In genomic region chr18:3329871-3330270, GRCh38 we compare ENCODE assay signal across 19 cellular contexts.
DNase-seq lines count a peak whose midpoint lies in the region; ATAC-seq and TF ChIP-seq lines count a peak whose summit lies in the region.
"Had no signal": no experiment of that assay in that cellular context is flagged by ENCODE, and none has a peak within 500 bp of the region (broad histone marks: within the 10 kb centered on the region; RNA-seq: fewer than 3 reads in every experiment).

No MANE protein-coding gene starts in this region.

- CTCF ChIA-PET in mammary epithelial cell (lab: Charles Lee; ENCODE audit: low non-redundant PET): no interaction called here

- no peak for ATAC-seq in HG02623 (IDR thresholded peaks at IDR 0.05; ENCODE audit: unreplicated experiment)
- ATAC-seq: HepG2, K562, Right ventricle myocardium inferior had no signal

- H3K79me2 ChIP-seq in mammary epithelial cell (ENCODE audit: insufficient read depth, low read length): no peaks in the 10 kb centered on the region

- H3K9me3 ChIP-seq in mammary epithelial cell (replicated peaks; ENCODE audit: insufficient read depth, low read length) (no peaks in the 10 kb centered on the region), breast epithelium (no peaks in the 10 kb centered on the region)
- H3K9me3 ChIP-seq: BLaER1 treated with 17β-estradiol and CSF1 and Interleukin-3, amounts not matched to agents 10 nM and 100 nM; MG63 had no signal

- in situ Hi-C loops in mammary epithelial cell (cut with MboI; ENCODE audit: low sequenced_read_pairs in 2 of 2): no loop called here

- no peak overlapping the region for H3K4me2 ChIP-seq in mammary epithelial cell (ENCODE audit: insufficient read depth, low read depth, low read length)
- H3K4me2 ChIP-seq: BLaER1 treated with 17β-estradiol and CSF1 and Interleukin-3, amounts not matched to agents 10 nM and 100 nM had no signal

- no peak overlapping the region for H3K9ac ChIP-seq in mammary epithelial cell (ENCODE audit: insufficient read depth, low read length)
- H3K9ac ChIP-seq: BLaER1 treated with 17β-estradiol and CSF1 and Interleukin-3, amounts not matched to agents 10 nM and 100 nM had no signal

- H3K27ac ChIP-seq in mammary epithelial cell (ENCODE audit: insufficient read depth, low read depth, low read length) (peak overlapping the region; percentile 11), breast epithelium (no peak overlapping the region)
- H3K27ac ChIP-seq: BLaER1 treated with 17β-estradiol and CSF1 and Interleukin-3, amounts not matched to agents 10 nM and 100 nM had no signal

- H3K27ac Mint-ChIP-seq in osteocyte (ENCODE audit: unreplicated experiment): no peak overlapping the region
- H3K27ac Mint-ChIP-seq: HFFc6 had no signal

- no peaks in the 10 kb centered on the region for H3K9me3 Mint-ChIP-seq in osteocyte (ENCODE audit: unreplicated experiment)
- H3K9me3 Mint-ChIP-seq: CD8-positive, alpha-beta memory T cell; HFFc6 had no signal

- peak overlapping the region; percentile 69 for H2AFZ ChIP-seq in mammary epithelial cell (ENCODE audit: low read depth, low read length)

- no peak for TF ChIP-seq POLR2A in breast epithelium (IDR thresholded peaks at IDR 0.05)

- no peaks in the 10 kb centered on the region for H3K27me3 Mint-ChIP-seq in osteocyte (ENCODE audit: unreplicated experiment)

- H3K4me3 ChIP-seq in mammary epithelial cell (replicated peaks in 1 of 3; ENCODE audit: insufficient read depth in 1 of 3, low read depth in 2 of 3, low read length in 3 of 3) (no peak overlapping the region), breast epithelium (no peak overlapping the region)
- H3K4me3 ChIP-seq: BLaER1 treated with 17β-estradiol and CSF1 and Interleukin-3, amounts not matched to agents 10 nM and 100 nM; K562; MG63 had no signal

- no peak overlapping the region for H3K4me3 Mint-ChIP-seq in osteocyte (ENCODE audit: unreplicated experiment)
- H3K4me3 Mint-ChIP-seq: CD8-positive, alpha-beta memory T cell; HFFc6 had no signal

- TF ChIP-seq CTCF in mammary epithelial cell (conservative IDR thresholded peaks at IDR 0.05 in 1 of 2, IDR thresholded peaks at IDR 0.05 in 1 of 2; ENCODE audit: extremely low read depth in 1 of 2, insufficient read depth in 1 of 2, low read depth in 1 of 2, low read length in 2 of 2): no peak
- no peak for TF ChIP-seq CTCF in breast epithelium (IDR thresholded peaks at IDR 0.05)
- TF ChIP-seq CTCF in osteocyte (IDR thresholded peaks at IDR 0.05): no peak

- H3K27me3 ChIP-seq in mammary epithelial cell (ENCODE audit: insufficient read depth, low read length): no peaks in the 10 kb centered on the region
- no peaks in the 10 kb centered on the region for H3K27me3 ChIP-seq in breast epithelium
- H3K27me3 ChIP-seq: BLaER1 treated with 17β-estradiol and CSF1 and Interleukin-3, amounts not matched to agents 10 nM and 100 nM; MG63 had no signal

- no peaks in the 10 kb centered on the region for H3K36me3 Mint-ChIP-seq in osteocyte (ENCODE audit: unreplicated experiment)

- no peaks in the 10 kb centered on the region for H4K20me1 ChIP-seq in mammary epithelial cell (ENCODE audit: insufficient read depth, low read length)
- H4K20me1 ChIP-seq: BLaER1 treated with 17β-estradiol and CSF1 and Interleukin-3, amounts not matched to agents 10 nM and 100 nM had no signal

- no peak for DNase-seq in mammary epithelial cell
- no peak for DNase-seq in breast epithelium (ENCODE audit: low spot score in 2 of 2)
- DNase-seq in NCI-H226: peak; percentile 49
- peak; percentile 84 for DNase-seq in islet precursor cell
- no peak for DNase-seq in osteocyte (ENCODE audit: extremely low spot score, unreplicated experiment)
- DNase-seq in SIG-M5 (lab: John Stamatoyannopoulos, UW): no peak
- no peak for DNase-seq in mucosa of gallbladder (ENCODE audit: low spot score)
- DNase-seq: CD8-positive, alpha-beta memory T cell; GF-D8; HFFc6; MG63; NCI-H1417; NCI-H187; NK-92 treated with Interleukin-12 subunit alpha and Interleukin-12 subunit beta, amount 100 ng/mL, for 24 hours had no signal

- intact Hi-C loops in mammary epithelial cell (cut with micrococcal nuclease): loop anchor here (10.0 kb wide), 1 partner anchor 65 kb away; the partner anchor contains the start of gene MYL12B
- intact Hi-C loops in breast epithelium (cut with DNase I; ENCODE audit: low total_unique reads): no loop called here

- H3K4me1 ChIP-seq in mammary epithelial cell (ENCODE audit: insufficient read depth, low read length): peaks cover 18% of the 10 kb centered on the region
- no peaks in the 10 kb centered on the region for H3K4me1 ChIP-seq in breast epithelium
- H3K4me1 ChIP-seq: BLaER1 treated with 17β-estradiol and CSF1 and Interleukin-3, amounts not matched to agents 10 nM and 100 nM had no signal

- no peaks in the 10 kb centered on the region for H3K4me1 Mint-ChIP-seq in osteocyte (ENCODE audit: unreplicated experiment)
- H3K4me1 Mint-ChIP-seq: CD8-positive, alpha-beta memory T cell had no signal

- BruUV-seq in mammary epithelial cell (replicated peaks; lab: Mats Ljungman, UMichigan): TSS peak; percentile 53

- H3K36me3 ChIP-seq in mammary epithelial cell (ENCODE audit: insufficient read depth, low read length): no peaks in the 10 kb centered on the region
- H3K36me3 ChIP-seq in breast epithelium: no peaks in the 10 kb centered on the region
- H3K36me3 ChIP-seq: BLaER1 treated with 17β-estradiol and CSF1 and Interleukin-3, amounts not matched to agents 10 nM and 100 nM; MG63 had no signal

- dilution Hi-C loops in mammary epithelial cell (cut with HindIII; ENCODE audit: low sequenced_read_pairs): no loop called here

Comparison
In these comparisons a context has a peak if more than half of its experiments do, and no peak if none do; other contexts are left out.
1. DNase-seq: peak in NCI-H226 (single experiment) and islet precursor cell (single experiment); none in mammary epithelial cell (single experiment), breast epithelium (0 of 2), osteocyte (single experiment), SIG-M5 (single experiment) and mucosa of gallbladder (single experiment).